2 cellular contexts compared by ENCODE assay signal in genomic region chr18:54613174-54613573, GRCh38.
TF ChIP-seq lines count a peak whose summit lies in the region.

No MANE protein-coding gene starts in this region.

TF ChIP-seq in liver, 16 proteins besides CTCF, POLR2A, EP300 and RAD21 (continued from another document):
- TF ChIP-seq ATF3 (IDR thresholded peaks at IDR 0.05) (no peak), RXRA (IDR thresholded peaks at IDR 0.05) (peak in 1 of 2 donors; percentile 50), HNF4A (conservative IDR thresholded peaks at IDR 0.05) (peak; percentile 42 to 81), MAX (IDR thresholded peaks at IDR 0.05) (no peak), JUND (IDR thresholded peaks at IDR 0.05) (no peak), YY1 (IDR thresholded peaks at IDR 0.05) (peak; percentile 31), NR2F2 (IDR thresholded peaks at IDR 0.05) (no peak), ZBTB33 (IDR thresholded peaks at IDR 0.05) (no peak), EGR1 (IDR thresholded peaks at IDR 0.05; ENCODE audit: low read depth in 2 of 2) (no peak)
TF ChIP-seq in liver: peak in this region for 4.

TF ChIP-seq in HepG2, 621 proteins besides CTCF, POLR2A, EP300 and RAD21:
- TF ChIP-seq TFE3 (CRISPR knock-in tag; IDR thresholded peaks at IDR 0.05): no peak
- no peak for TF ChIP-seq ZNF607 (CRISPR knock-in tag; IDR thresholded peaks at IDR 0.05; ENCODE audit: borderline replicate concordance)
- no peak for TF ChIP-seq ZNF431 (CRISPR knock-in tag; IDR thresholded peaks at IDR 0.05; ENCODE audit: borderline replicate concordance, low read depth)
- no peak for TF ChIP-seq TEAD3 (CRISPR knock-in tag; optimal IDR thresholded peaks at IDR 0.05; ENCODE audit: borderline replicate concordance)
- no peak for TF ChIP-seq WIZ (CRISPR knock-in tag; IDR thresholded peaks at IDR 0.05)
- no peak for TF ChIP-seq ARID3A (IDR thresholded peaks at IDR 0.05; ENCODE audit: low read depth, low read length)
- TF ChIP-seq ZKSCAN8 (CRISPR knock-in tag; IDR thresholded peaks at IDR 0.05; ENCODE audit: borderline replicate concordance): no peak
- TF ChIP-seq AHR (CRISPR knock-in tag; IDR thresholded peaks at IDR 0.05): no peak
- no peak for TF ChIP-seq TERF1 (CRISPR knock-in tag; IDR thresholded peaks at IDR 0.05)
- no peak for TF ChIP-seq FOXO1 (CRISPR knock-in tag; IDR thresholded peaks at IDR 0.05)
- no peak for TF ChIP-seq FLYWCH1 (CRISPR knock-in tag; IDR thresholded peaks at IDR 0.05)
- no peak for TF ChIP-seq AFF4 (CRISPR knock-in tag; IDR thresholded peaks at IDR 0.05)
- no peak for TF ChIP-seq TBX3 (IDR thresholded peaks at IDR 0.05; ENCODE audit: borderline replicate concordance)
- no peak for TF ChIP-seq TCF7 (IDR thresholded peaks at IDR 0.05; ENCODE audit: low read depth)
- TF ChIP-seq ZMYM3 (CRISPR knock-in tag; IDR thresholded peaks at IDR 0.05): no peak
- TF ChIP-seq CENPBD1 (CRISPR knock-in tag; IDR thresholded peaks at IDR 0.05; ENCODE audit: borderline replicate concordance, low read depth): no peak
- no peak for TF ChIP-seq SIN3A (IDR thresholded peaks at IDR 0.05; ENCODE audit: borderline replicate concordance, low read depth, low read length)
